ENCODE assay signal across 1 cellular context in genomic region chrX:40433160-40433559, GRCh38.
TF ChIP-seq lines count a peak whose summit lies in the region.

No MANE protein-coding gene starts in this region.

TF ChIP-seq in HepG2, 621 proteins besides CTCF, POLR2A, EP300 and RAD21 (continued from another document and continues in another):
- TF ChIP-seq ZBTB40 (IDR thresholded peaks at IDR 0.05) (no peak), ZBTB40 (CRISPR knock-in tag; IDR thresholded peaks at IDR 0.05) (no peak), KDM1A (CRISPR knock-in tag; IDR thresholded peaks at IDR 0.05) (no peak), ZNF331 (CRISPR knock-in tag; IDR thresholded peaks at IDR 0.05) (peak; percentile 40; the same call in 1 of the 2 replicates), SOX5 (CRISPR knock-in tag; IDR thresholded peaks at IDR 0.05; ENCODE audit: borderline replicate concordance) (peak; percentile 48), NR0B2 (CRISPR knock-in tag; IDR thresholded peaks at IDR 0.05) (no peak), THYN1 (CRISPR knock-in tag; IDR thresholded peaks at IDR 0.05; ENCODE audit: borderline replicate concordance, low read depth) (no peak), ZNF883 (CRISPR knock-in tag; IDR thresholded peaks at IDR 0.05; ENCODE audit: not compliant biosample characterization) (no peak), SP5 (CRISPR knock-in tag; IDR thresholded peaks at IDR 0.05; ENCODE audit: borderline replicate concordance, low read depth) (no peak), CBX1 (IDR thresholded peaks at IDR 0.05; ENCODE audit: low read depth) (no peak), PHF21A (CRISPR knock-in tag; IDR thresholded peaks at IDR 0.05) (peak; percentile 34; the same call in 1 of the 2 replicates), ELF3 (CRISPR knock-in tag; IDR thresholded peaks at IDR 0.05) (no peak), ZFX (CRISPR knock-in tag; IDR thresholded peaks at IDR 0.05; ENCODE audit: low read depth) (peak; percentile 80), ZBTB26 (CRISPR knock-in tag; IDR thresholded peaks at IDR 0.05; ENCODE audit: borderline replicate concordance) (peak; percentile 86; the same call in 1 of the 2 replicates), ZNF501 (CRISPR knock-in tag; IDR thresholded peaks at IDR 0.05) (0 out of 2 replicates have a peak, but pooled peaks have one; percentile 23), HIVEP1 (CRISPR knock-in tag; IDR thresholded peaks at IDR 0.05) (no peak), TEAD3 (CRISPR knock-in tag; optimal IDR thresholded peaks at IDR 0.05; ENCODE audit: borderline replicate concordance) (peak; percentile 34), ZBTB7B (CRISPR knock-in tag; IDR thresholded peaks at IDR 0.05) (peak; percentile 42; the same call in 1 of the 2 replicates), IRF1 (CRISPR knock-in tag; IDR thresholded peaks at IDR 0.05; ENCODE audit: low read depth) (no peak), ZNF629 (CRISPR knock-in tag; conservative IDR thresholded peaks at IDR 0.05) (0 out of 2 replicates have a peak, but pooled peaks have one; percentile 28), RERE (CRISPR knock-in tag; IDR thresholded peaks at IDR 0.05; ENCODE audit: low read depth) (no peak), ZNF362 (CRISPR knock-in tag; IDR thresholded peaks at IDR 0.05; ENCODE audit: borderline replicate concordance) (0 out of 2 replicates have a peak, but pooled peaks have one; percentile 16), NR2F1 (CRISPR knock-in tag; IDR thresholded peaks at IDR 0.05) (peak; percentile 66 to 70), ISL2 (CRISPR knock-in tag; IDR thresholded peaks at IDR 0.05) (0 out of 2 replicates have a peak, but pooled peaks have one; percentile 29), SOX6 (IDR thresholded peaks at IDR 0.05) (no peak), SOX6 (CRISPR knock-in tag; IDR thresholded peaks at IDR 0.05) (peak; percentile 37), XRCC5 (optimal IDR thresholded peaks at IDR 0.05; ENCODE audit: low read length) (peak; percentile 38), HDAC1 (CRISPR knock-in tag; IDR thresholded peaks at IDR 0.05) (peak; percentile 62), HMGA1 (CRISPR knock-in tag; conservative IDR thresholded peaks at IDR 0.05) (no peak), NCOA2 (CRISPR knock-in tag; IDR thresholded peaks at IDR 0.05) (0 out of 2 replicates have a peak, but pooled peaks have one; percentile 9), ATF5 (CRISPR knock-in tag; IDR thresholded peaks at IDR 0.05; ENCODE audit: low read depth) (no peak), ZSCAN5A (CRISPR knock-in tag; IDR thresholded peaks at IDR 0.05; ENCODE audit: borderline replicate concordance) (no peak), KAT7 (CRISPR knock-in tag; IDR thresholded peaks at IDR 0.05; ENCODE audit: borderline replicate concordance) (no peak), MIER3 (CRISPR knock-in tag; IDR thresholded peaks at IDR 0.05; ENCODE audit: borderline replicate concordance) (peak; percentile 24; the same call in 1 of the 2 replicates), NFIC (IDR thresholded peaks at IDR 0.05; ENCODE audit: low read length) (no peak), ZBTB46 (CRISPR knock-in tag; IDR thresholded peaks at IDR 0.05; ENCODE audit: borderline replicate concordance) (no peak)
